ENCODE assay signal across 12 cellular contexts in genomic region chr17:58390884-58391283, GRCh38. TPM values are rescaled to one million over a fixed set of nuclear protein-coding genes. Genes with fewer than 3 reads are reported as not detected.
DNase-seq lines count a peak whose midpoint lies in the region; ATAC-seq and TF ChIP-seq lines count a peak whose summit lies in the region.
"Had no signal": no experiment of that assay in that cellular context is flagged by ENCODE, and none has a peak within 500 bp of the region (broad histone marks: within the 10 kb centered on the region; RNA-seq: fewer than 3 reads in every experiment).

No MANE protein-coding gene starts in this region.

- H3K4me3 ChIP-seq in Loucy (ENCODE audit: low read length, poor library complexity, severe bottlenecking): peak overlapping the region; percentile 52
- H3K4me3 ChIP-seq in hepatocyte: no peak overlapping the region
- H3K4me3 ChIP-seq in mucosa of rectum (ENCODE audit: low read length in 2 of 2): peak overlapping the region; percentile 26 to 39
- H3K4me3 ChIP-seq: GM23338 had no signal

- intact Hi-C loops in Right ventricle myocardium inferior (cut with DNase I): no loop called here

- H3F3A ChIP-seq in Loucy (ENCODE audit: low read depth): peaks cover 18% of the 10 kb centered on the region

- H3K9me3 ChIP-seq in Loucy (ENCODE audit: insufficient read depth, low read depth, low read length) (no peaks in the 10 kb centered on the region), hepatocyte (ENCODE audit: low read depth) (no peaks in the 10 kb centered on the region), mucosa of rectum (ENCODE audit: control insufficient read depth in 2 of 2, low read length in 2 of 2) (no peaks in the 10 kb centered on the region)

- H3K27ac ChIP-seq in 22Rv1 (peak overlapping the region; percentile 99), hepatocyte (peak overlapping the region; percentile 66), mucosa of rectum (ENCODE audit: low read depth in 2 of 2, low read length in 2 of 2) (peak overlapping the region; percentile 71 to 85)

- ATAC-seq in GM18520 (IDR thresholded peaks at IDR 0.05; ENCODE audit: unreplicated experiment) (no peak), HG02981 (IDR thresholded peaks at IDR 0.05; ENCODE audit: unreplicated experiment) (no peak), Right ventricle myocardium inferior (no peak)
- ATAC-seq: GM23338 had no signal

- H3K9ac ChIP-seq in Loucy (ENCODE audit: low read depth, low read length, poor library complexity, severe bottlenecking): peak overlapping the region; percentile 76
- peak overlapping the region; percentile 12 to 27 for H3K9ac ChIP-seq in mucosa of rectum (ENCODE audit: low read depth in 1 of 2, low read length in 2 of 2)

- TF ChIP-seq CTCF in 22Rv1 (IDR thresholded peaks at IDR 0.05) (no peak), Loucy (conservative IDR thresholded peaks at IDR 0.05; ENCODE audit: low read length) (no peak), hepatocyte (IDR thresholded peaks at IDR 0.05; ENCODE audit: poor library complexity) (no peak)

- H4K20me1 ChIP-seq in Loucy (ENCODE audit: insufficient read depth, low read length, poor library complexity, severe bottlenecking): no peaks in the 10 kb centered on the region
- no peaks in the 10 kb centered on the region for H4K20me1 ChIP-seq in hepatocyte (ENCODE audit: insufficient read depth, poor library complexity, severe bottlenecking)

- no peak overlapping the region for H2AFZ ChIP-seq in Loucy (ENCODE audit: low read length)
- no peak overlapping the region for H2AFZ ChIP-seq in hepatocyte
- H2AFZ ChIP-seq: GM23338 had no signal

- H3K4me1 ChIP-seq in Loucy (ENCODE audit: insufficient read depth, low read length, poor library complexity, severe bottlenecking): peaks cover 75% of the 10 kb centered on the region
- peaks cover 55% of the 10 kb centered on the region for H3K4me1 ChIP-seq in hepatocyte (ENCODE audit: insufficient read depth)
- peaks cover 43 to 67% of the 10 kb centered on the region in 2 donors for H3K4me1 ChIP-seq in mucosa of rectum (ENCODE audit: control insufficient read depth in 2 of 2, insufficient read depth in 2 of 2, low read length in 2 of 2)

- H3K4me2 ChIP-seq in Loucy (ENCODE audit: low read depth, low read length, poor library complexity, severe bottlenecking) (peak overlapping the region; percentile 91), hepatocyte (peak overlapping the region; percentile 62)
- H3K4me2 ChIP-seq: GM23338 had no signal

- H3K79me2 ChIP-seq in Loucy (ENCODE audit: insufficient read depth, low read length) (peaks cover 84% of the 10 kb centered on the region), hepatocyte (peaks cover 85% of the 10 kb centered on the region)

- H3K36me3 ChIP-seq in Loucy (ENCODE audit: insufficient read depth, low read length) (no peaks in the 10 kb centered on the region), hepatocyte (replicated peaks; ENCODE audit: insufficient read depth, low read depth) (no peaks in the 10 kb centered on the region), mucosa of rectum (ENCODE audit: control insufficient read depth in 2 of 2, insufficient read depth in 2 of 2, low read length in 2 of 2) (no peaks in the 10 kb centered on the region)

- no peaks in the 10 kb centered on the region for H3K9me2 ChIP-seq in Loucy (replicated peaks; ENCODE audit: low read depth, low read length)
- no peaks in the 10 kb centered on the region for H3K9me2 ChIP-seq in hepatocyte (replicated peaks; ENCODE audit: insufficient read depth)

- WGBS in hepatocyte (ENCODE audit: low lambda C conversion rate, missing lambda C conversion rate): 79% methylated on average over 2 of the region's 2 CpGs

- H3K27me3 ChIP-seq in Loucy (ENCODE audit: insufficient read depth, low read length, poor library complexity, severe bottlenecking) (no peaks in the 10 kb centered on the region), hepatocyte (no peaks in the 10 kb centered on the region), mucosa of rectum (ENCODE audit: control insufficient read depth in 2 of 2, insufficient read depth in 2 of 2, low read length in 2 of 2) (no peaks in the 10 kb centered on the region)

- DNase-seq in hepatocyte (ENCODE audit: low spot score) (no peak), SKM-1 treated with dmso at 0.1 percent for 144 hours (lab: John Stamatoyannopoulos, UW; ENCODE audit: unreplicated experiment) (no peak), Right ventricle myocardium inferior (ENCODE audit: missing footprints) (no peak)
- DNase-seq: DND-41; GDM1; NK-92 treated with Interleukin-12 subunit alpha and Interleukin-12 subunit beta, amount 100 ng/mL, for 24 hours had no signal

RNA-seq across cellular contexts. Expression of gene RNF43, which starts 26.4 kb away (rescaled TPM):
- total RNA-seq in hepatocyte: 6.5 and 10.1 TPM in 2 replicates
- 7.9 and 12.4 TPM in 2 replicates for polyA plus RNA-seq in hepatocyte
- 4.4 TPM for total RNA-seq in Right ventricle myocardium inferior

RNA-seq across cellular contexts. Expression of gene SUPT4H1, which starts 38.9 kb away (rescaled TPM):
- total RNA-seq in hepatocyte (54.5 and 62.1 TPM in 2 replicates), Right ventricle myocardium inferior (58.2 TPM)
- 91.3 and 108 TPM in 2 replicates for polyA plus RNA-seq in hepatocyte
